ENCODE assay signal across 4 cellular contexts in the genomic region with DNA sequence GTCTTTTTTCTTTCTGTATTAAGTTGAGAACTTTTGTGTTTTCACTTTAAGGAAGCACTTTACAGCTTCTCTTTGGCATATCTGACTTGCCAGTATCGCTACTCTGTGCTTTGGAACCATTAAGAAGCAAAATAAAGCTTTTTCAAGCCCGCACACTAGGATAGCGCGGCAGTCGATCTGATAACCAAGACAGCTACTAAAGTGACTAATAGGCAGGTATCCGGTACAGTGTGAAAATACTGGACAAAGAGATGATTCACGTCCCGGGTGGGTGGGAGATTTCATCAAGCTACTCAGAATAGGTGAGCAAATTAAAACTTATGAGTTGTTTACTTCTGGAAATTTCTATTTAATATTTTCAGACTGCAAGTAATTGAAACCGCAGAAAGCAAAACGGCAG. TPM values are rescaled to one million over a fixed set of nuclear protein-coding genes. Genes with fewer than 3 reads are reported as not detected.
"Had no signal": no experiment of that assay in that cellular context is flagged by ENCODE, and none has a peak within 500 bp of the region (broad histone marks: within the 10 kb centered on the region; RNA-seq: fewer than 3 reads in every experiment).

No MANE protein-coding gene starts in this region.

- DNase-seq: GDM1, GF-D8 had no signal

- H3K4me3 ChIP-seq: GM12878 had no signal

- ATAC-seq: GM12878 had no signal

RNA-seq across cellular contexts. Expression of gene SHISA6, which starts 53.8 kb away (rescaled TPM):
- total RNA-seq: G401, GM12878 had no signal
